1 cellular context compared by ENCODE assay signal in genomic region chr13:25318931-25319330, GRCh38.
TF ChIP-seq lines count a peak whose summit lies in the region.
"Not testable (repeated sequence)": the region's sequence is repeated elsewhere in the genome, so short reads cannot be mapped to it uniquely, and the experiment has no call there.

No MANE protein-coding gene starts in this region.

TF ChIP-seq in K562, 482 proteins besides CTCF, POLR2A, EP300 and RAD21:
- TF ChIP-seq JUND (IDR thresholded peaks at IDR 0.05; ENCODE audit: borderline replicate concordance, low read depth, low read length) (peak; percentile 10; the same call in 1 of the 2 replicates), JUND (tag; IDR thresholded peaks at IDR 0.05; ENCODE audit: borderline replicate concordance, low read depth, low read length) (0 out of 3 replicates have a peak, but pooled peaks have one; percentile 13), ATF3 (IDR thresholded peaks at IDR 0.05) (peak; percentile 65), FOSL1 (tag; conservative IDR thresholded peaks at IDR 0.05) (peak; percentile 82), CEBPG (tag; conservative IDR thresholded peaks at IDR 0.05 in 1 of 2, IDR thresholded peaks at IDR 0.05 in 1 of 2) (0 out of 4 replicates have a peak, but pooled peaks of 1 of the 2 experiments have one; percentile 15)
- TF ChIP-seq ATF3 (CRISPR knock-in tag; conservative IDR thresholded peaks at IDR 0.05); CEBPG (CRISPR knock-in tag; IDR thresholded peaks at IDR 0.05): not testable (repeated sequence)
